ENCODE assay signal across 8 cellular contexts in genomic region chr3:13420817-13421755, GRCh38.
DNase-seq lines count a peak whose midpoint lies in the region; ATAC-seq and FAIRE-seq lines count a peak whose summit lies in the region.

No MANE protein-coding gene starts in this region.

- H3K27ac ChIP-seq in iPS DF 6.9 (ENCODE audit: low read length) = no peak overlapping the region

- peak overlapping the region; percentile 6; the same call in 1 of the 2 replicates for H3K4me3 ChIP-seq in iPS DF 6.9 (ENCODE audit: low read length)

- H3K9me3 ChIP-seq in iPS DF 6.9 (ENCODE audit: control insufficient read depth, insufficient read depth, low read length) = no peaks in the 10 kb centered on the region

- peak; percentile 31 for DNase-seq in GM19239 (ENCODE audit: insufficient read length, low spot score)
- peak; percentile 14 for DNase-seq in NCI-H2029 treated with DMSO at 0.1 percent for 48 hours (lab: John Stamatoyannopoulos, UW)
- DNase-seq in activated T-cell treated with anti-CD3 and anti-CD28 coated beads for 24 hours (ENCODE audit: low read depth) = peak; percentile 70
- no peak for DNase-seq in iPS DF 6.9 (ENCODE audit: low read depth, low spot score)
- peak; percentile 58 to 82 for DNase-seq in stimulated activated CD4-positive, alpha-beta T cell treated with anti-CD3 and anti-CD28 coated beads, Interleukin-4, amount 100 ng/mL, for 4 hours
- no peak for DNase-seq in OCI-M1 (lab: John Stamatoyannopoulos, UW)

- ATAC-seq in GM19035 (IDR thresholded peaks at IDR 0.05; ENCODE audit: unreplicated experiment) (no peak), GM19452 (IDR thresholded peaks at IDR 0.05; ENCODE audit: unreplicated experiment) (no peak)

- FAIRE-seq in GM19239 (lab: Jason Lieb, UNC) = peak; percentile 69

- peaks cover 3% of the 10 kb centered on the region; the same call in 1 of the 2 replicates for H3K4me1 ChIP-seq in iPS DF 6.9 (ENCODE audit: control insufficient read depth, insufficient read depth, low read length)

- H3K27me3 ChIP-seq in iPS DF 6.9 (ENCODE audit: control insufficient read depth, insufficient read depth, low read length) = no peaks in the 10 kb centered on the region

- no peaks in the 10 kb centered on the region for H3K36me3 ChIP-seq in iPS DF 6.9 (ENCODE audit: control insufficient read depth, insufficient read depth, low read length)

- WGBS in iPS DF 6.9 (ENCODE audit: insufficient coverage, insufficient read length) = no CpG with 5 or more reads among the region's 27 CpGs

Comparison
In these comparisons a context has a peak if more than half of its experiments do, and no peak if none do; other contexts are left out.
1. DNase-seq: peak in GM19239 (single experiment), NCI-H2029 treated with DMSO at 0.1 percent for 48 hours (single experiment), activated T-cell treated with anti-CD3 and anti-CD28 coated beads for 24 hours (single experiment) and stimulated activated CD4-positive, alpha-beta T cell treated with anti-CD3 and anti-CD28 coated beads, Interleukin-4, amount 100 ng/mL, for 4 hours (2 of 2); none in iPS DF 6.9 (single experiment) and OCI-M1 (single experiment).